ENCODE assay signal across 18 cellular contexts in the genomic region with DNA sequence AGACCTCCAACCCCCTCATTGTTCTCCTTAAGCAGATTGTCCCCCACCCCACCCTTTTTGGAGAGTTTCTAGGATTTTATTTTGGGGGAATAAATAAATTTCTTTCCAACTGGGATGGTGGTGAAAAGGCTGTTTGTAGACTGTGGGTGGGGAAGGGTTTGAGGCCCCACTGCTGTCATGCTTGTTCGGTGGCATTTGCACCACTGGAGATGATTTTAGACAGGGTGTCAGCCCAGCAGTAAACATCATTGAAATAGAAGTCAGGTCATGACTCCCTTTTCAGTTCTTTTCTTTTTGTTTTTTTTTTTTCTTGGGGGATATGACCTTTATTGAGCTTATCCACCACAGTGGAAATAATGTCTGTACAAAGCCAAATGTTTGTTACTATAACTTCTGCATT. TPM values are rescaled to one million over a fixed set of nuclear protein-coding genes. Genes with fewer than 3 reads are reported as not detected.
DNase-seq lines count a peak whose midpoint lies in the region; ATAC-seq lines count a peak whose summit lies in the region.
"Had no signal": no experiment of that assay in that cellular context is flagged by ENCODE, and none has a peak within 500 bp of the region (broad histone marks: within the 10 kb centered on the region; RNA-seq: fewer than 3 reads in every experiment).

No MANE protein-coding gene starts in this region.

- peak; percentile 20 for ATAC-seq in activated CD4-positive, alpha-beta T cell treated with anti-CD3 and anti-CD28 coated beads for 36 hours
- ATAC-seq in HG02763 (IDR thresholded peaks at IDR 0.05; ENCODE audit: unreplicated experiment) (no peak), GM18867 (IDR thresholded peaks at IDR 0.05; ENCODE audit: unreplicated experiment) (no peak)

- H3K4me1 ChIP-seq in Karpas-422 (ENCODE audit: low read length): peaks cover 82% of the 10 kb centered on the region
- H3K4me1 ChIP-seq in effector memory CD4-positive, alpha-beta T cell (ENCODE audit: control insufficient read depth, insufficient read depth, low read length, poor library complexity, severe bottlenecking): peaks cover 52% of the 10 kb centered on the region
- H3K4me1 ChIP-seq in trophoblast cell (ENCODE audit: control insufficient read depth in 1 of 2, insufficient read depth in 2 of 2, low read length in 2 of 2): peaks cover 0 to 3% of the 10 kb centered on the region in 2 experiments
- H3K4me1 ChIP-seq: Caco-2 had no signal

- peaks cover 79% of the 10 kb centered on the region for H3K4me1 Mint-ChIP-seq in activated CD4-positive, alpha-beta T cell treated with anti-CD3 and anti-CD28 coated beads for 36 hours

- H3K9me3 ChIP-seq in Karpas-422 (ENCODE audit: low read length) (no peaks in the 10 kb centered on the region), trophoblast cell (ENCODE audit: insufficient read depth, low read depth, low read length) (no peaks in the 10 kb centered on the region)
- no peaks in the 10 kb centered on the region for H3K9me3 ChIP-seq in effector memory CD4-positive, alpha-beta T cell (ENCODE audit: control insufficient read depth, low read length)
- H3K9me3 ChIP-seq: Caco-2 had no signal

- H3K23ac ChIP-seq in trophoblast cell (ENCODE audit: low read length): no peak overlapping the region

- H2BK5ac ChIP-seq in trophoblast cell (ENCODE audit: low read depth, low read length, poor library complexity): no peak overlapping the region

- H2AFZ ChIP-seq in Karpas-422 (ENCODE audit: low read length): no peak overlapping the region
- H2AFZ ChIP-seq in trophoblast cell (ENCODE audit: insufficient read depth, low read length, poor library complexity): no peak overlapping the region

- intact Hi-C loops in activated CD4-positive, alpha-beta T cell treated with anti-CD3 and anti-CD28 coated beads for 36 hours (cut with DNase I, micrococcal nuclease): loop anchor here (1.0 to 5.0 kb wide), 8 partner anchors 9 to 640 kb away; a partner anchor contains a TSS

- H3K27ac Mint-ChIP-seq in activated CD4-positive, alpha-beta T cell treated with anti-CD3 and anti-CD28 coated beads for 36 hours: peak overlapping the region; percentile 87

- H3K36me3 ChIP-seq in Karpas-422 (ENCODE audit: insufficient read depth, low read length) (peaks cover 8% of the 10 kb centered on the region; the same call in 1 of the 2 replicates), trophoblast cell (ENCODE audit: control insufficient read depth in 1 of 2, insufficient read depth in 2 of 2, low read length in 2 of 2) (no peaks in the 10 kb centered on the region)
- no peaks in the 10 kb centered on the region for H3K36me3 ChIP-seq in effector memory CD4-positive, alpha-beta T cell (ENCODE audit: control insufficient read depth, insufficient read depth, low read length)

- H3K9me2 ChIP-seq in Karpas-422 (replicated peaks; ENCODE audit: insufficient read depth, low read length): no peaks in the 10 kb centered on the region

- POLR2A ChIA-PET in activated CD4-positive, alpha-beta T cell treated with anti-CD3 and anti-CD28 coated beads for 36 hours (lab: Charles Lee): interaction anchor here (0.6 to 1.9 kb wide), 11 partner anchors 10 to 220 kb away, joined by 3 to 16 read pairs (median 4); a partner anchor contains a TSS

- no peaks in the 10 kb centered on the region for H4K20me1 ChIP-seq in Karpas-422 (ENCODE audit: insufficient read depth, low read depth, low read length)

- no peaks in the 10 kb centered on the region for H3K27me3 Mint-ChIP-seq in activated CD4-positive, alpha-beta T cell treated with anti-CD3 and anti-CD28 coated beads for 36 hours
- H3K27me3 Mint-ChIP-seq: IgD-negative memory B cell had no signal

- H3K9ac ChIP-seq in Karpas-422 (ENCODE audit: low read length) (no peak overlapping the region), trophoblast cell (ENCODE audit: low read length) (no peak overlapping the region)

- H3K27me3 ChIP-seq in Karpas-422 (ENCODE audit: low read length) (no peaks in the 10 kb centered on the region), trophoblast cell (ENCODE audit: insufficient read depth, low read length) (no peaks in the 10 kb centered on the region)
- no peaks in the 10 kb centered on the region for H3K27me3 ChIP-seq in effector memory CD4-positive, alpha-beta T cell (replicated peaks; ENCODE audit: control insufficient read depth, insufficient read depth, low read length, poor library complexity, severe bottlenecking)

- H3K4ac ChIP-seq in trophoblast cell (ENCODE audit: low read depth, low read length): peak overlapping the region; percentile 40

- no peak overlapping the region for H3K14ac ChIP-seq in trophoblast cell (ENCODE audit: low read length)

- no peak overlapping the region for H4K12ac ChIP-seq in trophoblast cell (ENCODE audit: low read depth, low read length)

- H2AK5ac ChIP-seq in trophoblast cell (ENCODE audit: low read length): no peak overlapping the region

- H4K8ac ChIP-seq in trophoblast cell (ENCODE audit: low read depth, low read length): no peak overlapping the region

- H2BK12ac ChIP-seq in trophoblast cell (ENCODE audit: low read length): no peak overlapping the region

- H3K4me3 ChIP-seq in Karpas-422 (ENCODE audit: low read length) (no peak overlapping the region), trophoblast cell (ENCODE audit: low read depth, low read length) (no peak overlapping the region)
- H3K4me3 ChIP-seq in effector memory CD4-positive, alpha-beta T cell (ENCODE audit: insufficient read depth, low read depth, low read length, poor library complexity, severe bottlenecking): peak overlapping the region; percentile 42
- H3K4me3 ChIP-seq: lung, SK-N-MC had no signal

- no peaks in the 10 kb centered on the region for H3K9me3 Mint-ChIP-seq in activated CD4-positive, alpha-beta T cell treated with anti-CD3 and anti-CD28 coated beads for 36 hours (ENCODE audit: low read depth)
- H3K9me3 Mint-ChIP-seq: IgD-negative memory B cell had no signal

- peak; percentile 50 for DNase-seq in activated CD4-positive, alpha-beta T cell treated with anti-CD3 and anti-CD28 coated beads for 36 hours
- no peak for DNase-seq in activated CD4-positive, alpha-beta T cell treated with anti-CD3 and anti-CD28 coated beads, Interleukin-2, amount 50 U/mL, for 1 hour
- DNase-seq in Karpas-422: no peak
- DNase-seq in effector memory CD4-positive, alpha-beta T cell: no peak
- no peak for DNase-seq in trophoblast cell
- DNase-seq in central memory CD4-positive, alpha-beta T cell: no peak
- DNase-seq: Caco-2, erythroblast, hippocampal formation, NCI-H1105 treated with DMSO at 0.1 percent for 48 hours, NCI-H446 treated with DMSO at 0.1 percent for 48 hours had no signal

- no peaks in the 10 kb centered on the region for H3K79me1 ChIP-seq in trophoblast cell (ENCODE audit: low read length)

- H2BK120ac ChIP-seq in trophoblast cell (ENCODE audit: insufficient read depth, low read length, poor library complexity): no peak overlapping the region

- H3K36me3 Mint-ChIP-seq in activated CD4-positive, alpha-beta T cell treated with anti-CD3 and anti-CD28 coated beads for 36 hours (ENCODE audit: low read depth): peaks cover 38% of the 10 kb centered on the region

- H3K79me2 ChIP-seq in Karpas-422 (ENCODE audit: low read length) (peaks cover 99% of the 10 kb centered on the region), trophoblast cell (ENCODE audit: control insufficient read depth, insufficient read depth, low read length, poor library complexity) (peaks cover 1% of the 10 kb centered on the region)

- H3K4me2 ChIP-seq in Karpas-422 (ENCODE audit: low read depth, low read length, poor library complexity, severe bottlenecking): peak overlapping the region; percentile 54
- no peak overlapping the region for H3K4me2 ChIP-seq in trophoblast cell (ENCODE audit: low read length)

- peak overlapping the region; percentile 74 for H3K4me3 Mint-ChIP-seq in activated CD4-positive, alpha-beta T cell treated with anti-CD3 and anti-CD28 coated beads for 36 hours

- no CpG with 5 or more reads among the region's 1 CpG for WGBS in trophoblast cell (ENCODE audit: extremely low coverage, insufficient coverage, insufficient read length)

- peak overlapping the region; percentile 75 for H3K27ac ChIP-seq in Karpas-422 (ENCODE audit: low read length)
- H3K27ac ChIP-seq in effector memory CD4-positive, alpha-beta T cell (ENCODE audit: insufficient read depth, low read length, poor library complexity, severe bottlenecking): peak overlapping the region; percentile 80
- no peak overlapping the region for H3K27ac ChIP-seq in trophoblast cell (ENCODE audit: low read depth, low read length)
- H3K27ac ChIP-seq: SK-N-MC had no signal

- H3K18ac ChIP-seq in trophoblast cell (ENCODE audit: low read length): no peak overlapping the region

- CTCF ChIA-PET in activated CD4-positive, alpha-beta T cell treated with anti-CD3 and anti-CD28 coated beads for 36 hours (lab: Charles Lee): interaction anchor here (0.6 to 2.7 kb wide), 12 partner anchors 9 to 222 kb away, joined by 3 to 16 read pairs (median 4); a partner anchor contains a TSS

- H4K91ac ChIP-seq in trophoblast cell (ENCODE audit: low read depth, low read length): no peak overlapping the region

RNA-seq across cellular contexts. Expression of a gene that starts 14.0 kb away (rescaled TPM):
- 10 to 100 TPM; 48.4 to 56.3 TPM for total RNA-seq in activated CD4-positive, alpha-beta T cell treated with anti-CD3 and anti-CD28 coated beads for 36 hours
- 50.6 and 58.3 TPM in 2 replicates for total RNA-seq in Karpas-422 (2014; rRNA removed; shearing (Covaris generic); ENCODE audit: low replicate concordance)
- polyA plus RNA-seq in trophoblast cell (2013): 63.6 and 64.8 TPM in 2 replicates

RNA-seq across cellular contexts. Expression of a gene that starts 43.5 kb away (rescaled TPM):
- 1 to 10 TPM; 6.0 to 9.5 TPM for total RNA-seq in activated CD4-positive, alpha-beta T cell treated with anti-CD3 and anti-CD28 coated beads for 36 hours
- total RNA-seq in Karpas-422 (2014; rRNA removed; shearing (Covaris generic); ENCODE audit: low replicate concordance): 45.4 and 126 TPM in 2 replicates
- polyA plus RNA-seq in trophoblast cell (2013): not detected in 2 replicates
- total RNA-seq: Caco-2, chondrocyte, H4 had no signal
